In genomic region chr3:192490720-192491119, GRCh38 we compare ENCODE assay signal across 7 cellular contexts.
"Had no signal": no experiment of that assay in that cellular context is flagged by ENCODE, and none has a peak within 500 bp of the region (broad histone marks: within the 10 kb centered on the region; RNA-seq: fewer than 3 reads in every experiment).

No MANE protein-coding gene starts in this region.

- FAIRE-seq: HTR-8/SVneo had no signal

- H2AFZ ChIP-seq: GM23248 had no signal

- H3K9me3 ChIP-seq: HAP-1 had no signal

- H3K4me3 ChIP-seq: GM23248, HAP-1 had no signal

- DNase-seq: GM23248, GOT3, H7, HFFc6 had no signal

- H3K36me3 ChIP-seq: HAP-1 had no signal

- ATAC-seq: HCT116 had no signal

- H3K27ac ChIP-seq: GM23248 had no signal

- H3K9ac ChIP-seq: GM23248 had no signal

- H3K4me1 ChIP-seq: HAP-1 had no signal
